In the genomic region with DNA sequence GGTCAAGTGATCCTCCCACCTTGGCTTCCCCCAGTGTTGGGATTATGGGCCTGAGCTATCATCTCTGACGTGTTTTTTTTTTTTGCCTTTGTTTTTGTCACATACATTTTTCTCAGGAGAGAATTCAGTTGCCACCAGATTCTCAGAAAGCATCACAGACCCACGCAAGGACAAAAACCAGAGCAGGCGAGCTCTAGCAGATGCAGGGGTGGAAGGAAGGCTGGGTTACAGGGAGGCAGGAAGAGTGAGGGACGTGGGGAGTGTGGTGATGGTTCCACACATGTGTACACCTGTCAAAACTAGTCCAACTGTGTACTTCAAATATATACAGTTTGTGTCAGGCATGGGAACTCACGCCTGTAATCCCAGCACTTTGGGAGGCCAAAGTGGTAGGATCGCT, we compare ENCODE assay signal across 21 cellular contexts. TPM values are rescaled to one million over a fixed set of nuclear protein-coding genes. Genes with fewer than 3 reads are reported as not detected.
"Had no signal": no experiment of that assay in that cellular context is flagged by ENCODE, and none has a peak within 500 bp of the region (broad histone marks: within the 10 kb centered on the region; RNA-seq: fewer than 3 reads in every experiment).

No MANE protein-coding gene starts in this region.

- H3K27me3 ChIP-seq: ascending aorta, SJSA1 had no signal

- H3K9me3 Mint-ChIP-seq: activated T-helper 17 cell treated with anti-CD3 and anti-CD28 coated beads, Interleukin-2, amount 50 U/mL, for 72 hours had no signal

- H3K27ac ChIP-seq: ascending aorta, KMS-11, SJSA1 had no signal

- H3K27ac Mint-ChIP-seq: activated CD4-positive, alpha-beta memory T cell treated with anti-CD3 and anti-CD28 coated beads, Interleukin-2, amount 10 ng/mL, durations not matched to agents 7 days and 5 days; activated CD4-positive, alpha-beta T cell treated with anti-CD3 and anti-CD28 coated beads for 36 hours; activated CD8-positive, alpha-beta memory T cell treated with anti-CD3 and anti-CD28 coated beads, Interleukin-2, amount 10 ng/mL, durations not matched to agents 7 days and 5 days; activated naive CD4-positive, alpha-beta T cell treated with anti-CD3 and anti-CD28 coated beads, Interleukin-2, amount 50 U/mL, for 72 hours; activated T-cell treated with anti-CD3 and anti-CD28 coated beads, Interleukin-2, amount 50 U/mL, for 72 hours; activated T-helper 17 cell treated with anti-CD3 and anti-CD28 coated beads, Interleukin-2, amount 50 U/mL, for 72 hours; T-helper 1 cell treated with Interleukin-12 subunit alpha and Interleukin-12 subunit beta and Interleukin-4 antibody, amounts not matched to agents 30 μg/mL and 1 μg/mL, for 36 hours; T-helper 2 cell treated with Interferon-gamma antibody and Interleukin-4, amounts not matched to agents 5 μg/mL and 100 μg/mL, for 36 hours; WTC11 had no signal

- H3K9ac ChIP-seq: KMS-11, SK-N-SH had no signal

- DNase-seq: activated CD4-positive, alpha-beta memory T cell treated with anti-CD3 and anti-CD28 coated beads, Interleukin-2, amount 10 ng/mL, durations not matched to agents 7 days and 5 days; activated CD8-positive, alpha-beta memory T cell treated with anti-CD3 and anti-CD28 coated beads, Interleukin-2, amount 10 ng/mL, durations not matched to agents 7 days and 5 days; activated CD8-positive, alpha-beta memory T cell treated with anti-CD3 and anti-CD28 coated beads, Interleukin-2, amount 50 U/mL, for 48 hours; amniotic stem cell; NCI-H1436 treated with DMSO at 0.1 percent for 48 hours; NCI-H1694 treated with DMSO at 0.1 percent for 48 hours; NCI-H345 had no signal

- ATAC-seq: activated CD4-positive, CD25-positive, alpha-beta regulatory T cell treated with anti-CD3 and anti-CD28 coated beads, Interleukin-2, amount 50 U/mL, for 24 hours; activated CD8-positive, alpha-beta memory T cell treated with anti-CD3 and anti-CD28 coated beads, Interleukin-2, amount 10 ng/mL, durations not matched to agents 7 days and 5 days; activated naive CD4-positive, alpha-beta T cell treated with anti-CD3 and anti-CD28 coated beads, Interleukin-2, amount 50 U/mL, for 72 hours; activated T-cell treated with anti-CD3 and anti-CD28 coated beads, Interleukin-2, amount 50 U/mL, for 72 hours; activated T-helper 17 cell treated with anti-CD3 and anti-CD28 coated beads, Interleukin-2, amount 50 U/mL, for 72 hours; Panc1 had no signal

- H3K4me3 Mint-ChIP-seq: activated CD4-positive, alpha-beta memory T cell treated with anti-CD3 and anti-CD28 coated beads, Interleukin-2, amount 10 ng/mL, durations not matched to agents 7 days and 5 days; activated CD4-positive, alpha-beta T cell treated with anti-CD3 and anti-CD28 coated beads for 36 hours; activated CD8-positive, alpha-beta memory T cell treated with anti-CD3 and anti-CD28 coated beads, Interleukin-2, amount 10 ng/mL, durations not matched to agents 7 days and 5 days; activated T-cell treated with anti-CD3 and anti-CD28 coated beads, Interleukin-2, amount 50 U/mL, for 72 hours; activated T-helper 17 cell treated with anti-CD3 and anti-CD28 coated beads, Interleukin-2, amount 50 U/mL, for 72 hours; T-helper 1 cell treated with Interleukin-12 subunit alpha and Interleukin-12 subunit beta and Interleukin-4 antibody, amounts not matched to agents 30 μg/mL and 1 μg/mL, for 36 hours; T-helper 2 cell treated with Interferon-gamma antibody and Interleukin-4, amounts not matched to agents 5 μg/mL and 100 μg/mL, for 36 hours had no signal

- H3K27me3 Mint-ChIP-seq: activated CD4-positive, alpha-beta memory T cell treated with anti-CD3 and anti-CD28 coated beads, Interleukin-2, amount 10 ng/mL, durations not matched to agents 7 days and 5 days; activated CD4-positive, alpha-beta T cell treated with anti-CD3 and anti-CD28 coated beads for 36 hours; activated CD8-positive, alpha-beta memory T cell treated with anti-CD3 and anti-CD28 coated beads, Interleukin-2, amount 10 ng/mL, durations not matched to agents 7 days and 5 days; activated T-helper 17 cell treated with anti-CD3 and anti-CD28 coated beads, Interleukin-2, amount 50 U/mL, for 72 hours had no signal

- H3K36me3 ChIP-seq: SJSA1 had no signal

- H3K9me3 ChIP-seq: SK-N-SH had no signal

- H3K4me2 ChIP-seq: KMS-11, SK-N-SH had no signal

- H3K4me3 ChIP-seq: ascending aorta, SJSA1 had no signal

RNA-seq across cellular contexts. Expression of a gene that starts 36.1 kb away (rescaled TPM):
- total RNA-seq: ascending aorta, RPMI7951 had no signal
